ENCODE assay signal across 9 cellular contexts in the genomic region with DNA sequence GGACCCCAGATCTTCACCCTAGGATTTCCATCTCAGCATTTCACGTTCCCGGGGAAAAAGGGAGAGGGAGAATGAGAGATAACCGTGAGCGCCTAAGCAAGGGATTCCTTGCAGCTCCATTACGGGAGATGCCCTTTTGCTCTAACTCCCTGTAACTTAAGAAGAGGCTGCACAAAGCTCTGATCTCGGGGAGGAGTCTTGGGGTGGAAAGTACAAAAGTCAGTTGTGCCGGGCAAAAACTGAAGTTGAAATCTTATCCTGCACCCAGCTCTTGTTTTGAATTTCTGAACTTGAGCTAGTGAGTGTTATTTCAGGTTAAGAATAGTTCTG.
DNase-seq lines count a peak whose midpoint lies in the region; ATAC-seq and TF ChIP-seq lines count a peak whose summit lies in the region.
"Had no signal": no experiment of that assay in that cellular context is flagged by ENCODE, and none has a peak within 500 bp of the region (broad histone marks: within the 10 kb centered on the region; RNA-seq: fewer than 3 reads in every experiment).

No MANE protein-coding gene starts in this region.

- H3K27ac ChIP-seq in RWPE2 (ENCODE audit: poor library complexity, severe bottlenecking) (no peak overlapping the region), neural progenitor cell (peak overlapping the region; percentile 94)

- peak; percentile 11; the same call in 1 of the 3 replicates for ATAC-seq in RWPE2 (ENCODE audit: low read depth)
- ATAC-seq in HG03571 (IDR thresholded peaks at IDR 0.05; ENCODE audit: unreplicated experiment): no peak
- no peak for ATAC-seq in stimulated activated naive B cell treated with anti-CD40 and anti-IgM and Interleukin-4, amounts not matched to agents 10 μg/mL and 1 μg/mL and 100 μg/mL, for 72 hours (replicated peaks)
- no peak for ATAC-seq in GM21619 (IDR thresholded peaks at IDR 0.05; ENCODE audit: unreplicated experiment)

- H3K36me3 ChIP-seq in RWPE2 (ENCODE audit: low read depth) (no peaks in the 10 kb centered on the region), neural progenitor cell (no peaks in the 10 kb centered on the region)

- H3K4me1 ChIP-seq in RWPE2 (ENCODE audit: insufficient read depth, poor library complexity, severe bottlenecking) (no peaks in the 10 kb centered on the region), neural progenitor cell (peaks cover 68% of the 10 kb centered on the region)

- no peaks in the 10 kb centered on the region for H4K20me1 ChIP-seq in neural progenitor cell (ENCODE audit: low read depth)

- H3K4me3 Mint-ChIP-seq in neural progenitor cell: peak overlapping the region; percentile 92
- no peak overlapping the region for H3K4me3 Mint-ChIP-seq in stimulated activated naive B cell treated with anti-CD40 and anti-IgM and Interleukin-4, amounts not matched to agents 10 μg/mL and 1 μg/mL and 100 μg/mL, for 72 hours

- H3K27me3 Mint-ChIP-seq in neural progenitor cell (ENCODE audit: insufficient read depth, low read depth): peaks cover 17% of the 10 kb centered on the region
- H3K27me3 Mint-ChIP-seq in stimulated activated naive B cell treated with anti-CD40 and anti-IgM and Interleukin-4, amounts not matched to agents 10 μg/mL and 1 μg/mL and 100 μg/mL, for 72 hours: peaks cover 27 to 49% of the 10 kb centered on the region in 2 donors

- H3K27ac Mint-ChIP-seq in neural progenitor cell: peak overlapping the region; percentile 89
- no peak overlapping the region for H3K27ac Mint-ChIP-seq in stimulated activated naive B cell treated with anti-CD40 and anti-IgM and Interleukin-4, amounts not matched to agents 10 μg/mL and 1 μg/mL and 100 μg/mL, for 72 hours

- H3K27me3 ChIP-seq in RWPE2 (ENCODE audit: insufficient read depth, poor library complexity, severe bottlenecking) (peaks cover 65% of the 10 kb centered on the region), neural progenitor cell (no peaks in the 10 kb centered on the region)

- H3K4me2 ChIP-seq in neural progenitor cell: peak overlapping the region; percentile 87

- H3K9me3 Mint-ChIP-seq in neural progenitor cell: peaks cover 3% of the 10 kb centered on the region
- H3K9me3 Mint-ChIP-seq in stimulated activated naive B cell treated with anti-CD40 and anti-IgM and Interleukin-4, amounts not matched to agents 10 μg/mL and 1 μg/mL and 100 μg/mL, for 72 hours: no peaks in the 10 kb centered on the region

- no peaks in the 10 kb centered on the region for H3K36me3 Mint-ChIP-seq in neural progenitor cell
- H3K36me3 Mint-ChIP-seq in stimulated activated naive B cell treated with anti-CD40 and anti-IgM and Interleukin-4, amounts not matched to agents 10 μg/mL and 1 μg/mL and 100 μg/mL, for 72 hours: no peaks in the 10 kb centered on the region

- H3F3A ChIP-seq in neural progenitor cell (ENCODE audit: low read depth): peaks cover 63% of the 10 kb centered on the region

- H3K79me2 ChIP-seq in neural progenitor cell (ENCODE audit: low read depth): peaks cover 29% of the 10 kb centered on the region

- no peak for DNase-seq in AG10803 (ENCODE audit: low read depth)
- DNase-seq in RWPE2 (ENCODE audit: low spot score): no peak
- no peak for DNase-seq in fibroblast of pulmonary artery (ENCODE audit: low read depth)
- DNase-seq in neural progenitor cell (ENCODE audit: low spot score): no peak
- DNase-seq in stimulated activated naive B cell treated with anti-CD40 and anti-IgM and Interleukin-4, amounts not matched to agents 10 μg/mL and 1 μg/mL and 100 μg/mL, for 72 hours: no peak
- DNase-seq in amniotic stem cell (lab: John Stamatoyannopoulos, UW): no peak
- DNase-seq: NCI-H446 treated with DMSO at 0.1 percent for 48 hours had no signal

- peak overlapping the region; percentile 36 for H3K9ac ChIP-seq in neural progenitor cell

- TF ChIP-seq CTCF in AG10803 (conservative IDR thresholded peaks at IDR 0.05; ENCODE audit: low read length) (no peak), RWPE2 (IDR thresholded peaks at IDR 0.05; ENCODE audit: poor library complexity, severe bottlenecking) (no peak), fibroblast of pulmonary artery (IDR thresholded peaks at IDR 0.05; ENCODE audit: low read length, missing control alignments) (no peak), neural progenitor cell (IDR thresholded peaks at IDR 0.05) (no peak)

- H3K9me3 ChIP-seq in RWPE2 (ENCODE audit: severe bottlenecking) (peaks cover 2% of the 10 kb centered on the region), neural progenitor cell (ENCODE audit: low read depth) (no peaks in the 10 kb centered on the region)

- peak overlapping the region; percentile 10; the same call in 1 of the 2 replicates for H3K4me3 ChIP-seq in AG10803 (ENCODE audit: low read length)
- H3K4me3 ChIP-seq in RWPE2 (ENCODE audit: severe bottlenecking): no peak overlapping the region
- peak overlapping the region; percentile 26 for H3K4me3 ChIP-seq in fibroblast of pulmonary artery (replicated peaks; ENCODE audit: low read depth, low read length)
- H3K4me3 ChIP-seq in neural progenitor cell: peak overlapping the region; percentile 67

- H3K4me1 Mint-ChIP-seq in neural progenitor cell: peaks cover 47% of the 10 kb centered on the region
- H3K4me1 Mint-ChIP-seq in stimulated activated naive B cell treated with anti-CD40 and anti-IgM and Interleukin-4, amounts not matched to agents 10 μg/mL and 1 μg/mL and 100 μg/mL, for 72 hours: peaks cover 0 to 8% of the 10 kb centered on the region in 2 donors

- peak overlapping the region; percentile 77 for H2AFZ ChIP-seq in neural progenitor cell (replicated peaks)
